Comparison of ENCODE assay signal across 21 cellular contexts in genomic region chr13:19597523-19597922, GRCh38. TPM values are rescaled to one million over a fixed set of nuclear protein-coding genes. Genes with fewer than 3 reads are reported as not detected.
DNase-seq lines count a peak whose midpoint lies in the region; ATAC-seq and TF ChIP-seq lines count a peak whose summit lies in the region.
"Had no signal": no experiment of that assay in that cellular context is flagged by ENCODE, and none has a peak within 500 bp of the region (broad histone marks: within the 10 kb centered on the region; RNA-seq: fewer than 3 reads in every experiment).

No MANE protein-coding gene starts in this region.

- H3K27me3 ChIP-seq in breast epithelium (no peaks in the 10 kb centered on the region), PC-3 (ENCODE audit: low read length) (no peaks in the 10 kb centered on the region)

- H3K9me2 ChIP-seq in PC-3 (replicated peaks; ENCODE audit: low read length): no peaks in the 10 kb centered on the region

- H3K9me3 Mint-ChIP-seq in MCF 10A (ENCODE audit: unreplicated experiment): no peaks in the 10 kb centered on the region
- H3K9me3 Mint-ChIP-seq: activated CD4-positive, alpha-beta memory T cell treated with anti-CD3 and anti-CD28 coated beads, Interleukin-2, amount 10 ng/mL, durations not matched to agents 7 days and 5 days; activated T-helper 1 cell treated with anti-CD3 and anti-CD28 coated beads, Interleukin-12 subunit alpha, Interleukin-12 subunit beta, Interleukin-2, Interleukin-4 antibody, amounts not matched to agents 30 ng/mL and 10 ng/mL and 1 ng/mL, durations not matched to agents 14 hours and 24 hours and 36 hours; natural killer cell treated with Interleukin-12 subunit alpha and Interleukin-12 subunit beta and Interleukin-15 and Interleukin-18, amount 100 ng/mL, for 72 hours had no signal

- H3K4me2 ChIP-seq in PC-3 (ENCODE audit: low read length): peak overlapping the region; percentile 64

- no peak for TF ChIP-seq CTCF in MCF 10A (IDR thresholded peaks at IDR 0.05; ENCODE audit: unreplicated experiment)
- TF ChIP-seq CTCF in breast epithelium (IDR thresholded peaks at IDR 0.05): no peak
- TF ChIP-seq CTCF in PC-3 (conservative IDR thresholded peaks at IDR 0.05; ENCODE audit: low read depth, low read length): no peak
- TF ChIP-seq CTCF in epithelial cell of esophagus (IDR thresholded peaks at IDR 0.05; ENCODE audit: insufficient read depth, low read depth, low read length, missing control alignments): no peak

- 0 out of 2 replicates have a peak overlapping the region, but pooled peaks have one; percentile 11 for H2AFZ ChIP-seq in PC-3 (ENCODE audit: low read length)

- no peaks in the 10 kb centered on the region for H3K36me3 ChIP-seq in breast epithelium
- H3K36me3 ChIP-seq in PC-3 (ENCODE audit: low read depth, low read length): no peaks in the 10 kb centered on the region
- H3K36me3 ChIP-seq: HAP-1, upper lobe of right lung had no signal

- peak; percentile 42 for ATAC-seq in PC-3
- ATAC-seq: left ventricle myocardium superior; natural killer cell treated with Interleukin-12 subunit alpha and Interleukin-12 subunit beta and Interleukin-15 and Interleukin-18, amount 100 ng/mL, for 72 hours; upper lobe of right lung had no signal

- no peaks in the 10 kb centered on the region for H3K36me3 Mint-ChIP-seq in MCF 10A (ENCODE audit: insufficient read depth, unreplicated experiment)
- H3K36me3 Mint-ChIP-seq: natural killer cell treated with Interleukin-12 subunit alpha and Interleukin-12 subunit beta and Interleukin-15 and Interleukin-18, amount 100 ng/mL, for 72 hours had no signal

- H3K27ac ChIP-seq in breast epithelium (no peak overlapping the region), PC-3 (ENCODE audit: low read length) (peak overlapping the region; percentile 84)
- H3K27ac ChIP-seq: upper lobe of right lung had no signal

- BruUV-seq in MCF 10A (replicated peaks; lab: Mats Ljungman, UMichigan) (no TSS peak), PC-3 (replicated peaks; lab: Mats Ljungman, UMichigan) (no TSS peak)

- CTCF ChIA-PET in MCF 10A (lab: Yijun Ruan, JAX): interaction anchor here (0.6 to 0.7 kb wide), 2 partner anchors 181 to 308 kb away, joined by 3 to 4 read pairs; no protein-coding TSS in a partner anchor
- CTCF ChIA-PET in PC-3 (lab: Charles Lee): no interaction called here

- no peak for TF ChIP-seq POLR2A in breast epithelium (IDR thresholded peaks at IDR 0.05)

- no peak overlapping the region for H3K4me3 Mint-ChIP-seq in MCF 10A (ENCODE audit: unreplicated experiment)
- H3K4me3 Mint-ChIP-seq: activated CD4-positive, alpha-beta memory T cell treated with anti-CD3 and anti-CD28 coated beads, Interleukin-2, amount 10 ng/mL, durations not matched to agents 7 days and 5 days; activated T-helper 1 cell treated with anti-CD3 and anti-CD28 coated beads, Interleukin-12 subunit alpha, Interleukin-12 subunit beta, Interleukin-2, Interleukin-4 antibody, amounts not matched to agents 30 ng/mL and 10 ng/mL and 1 ng/mL, durations not matched to agents 14 hours and 24 hours and 36 hours; natural killer cell treated with Interleukin-12 subunit alpha and Interleukin-12 subunit beta and Interleukin-15 and Interleukin-18, amount 100 ng/mL, for 72 hours had no signal

- H3K4me1 ChIP-seq in breast epithelium (no peaks in the 10 kb centered on the region), PC-3 (ENCODE audit: insufficient read depth, low read length) (peaks cover 25% of the 10 kb centered on the region)

- H3F3A ChIP-seq in PC-3 (ENCODE audit: low read length, unreplicated experiment): no peaks in the 10 kb centered on the region

- DNase-seq in MCF 10A (ENCODE audit: unreplicated experiment): peak; percentile 42
- no peak for DNase-seq in breast epithelium (ENCODE audit: low spot score in 2 of 2)
- DNase-seq in PC-3: peak; percentile 94
- peak; percentile 81 for DNase-seq in epithelial cell of esophagus (ENCODE audit: low read depth)
- DNase-seq in mucosa of gallbladder (ENCODE audit: low spot score): no peak
- no peak for DNase-seq in activated CD4-positive, CD25-positive, alpha-beta regulatory T cell treated with anti-CD3 and anti-CD28 coated beads, Interleukin-2, amount 50 U/mL, for 72 hours
- no peak for DNase-seq in SW480 (ENCODE audit: low spot score)
- no peak for DNase-seq in NCI-H524 treated with DMSO at 0.1 percent for 48 hours (lab: John Stamatoyannopoulos, UW)
- DNase-seq: activated CD4-positive, alpha-beta memory T cell treated with anti-CD3 and anti-CD28 coated beads, Interleukin-2, amount 10 ng/mL, durations not matched to agents 7 days and 5 days; DMS 273 treated with DMSO at 0.1 percent for 48 hours; left ventricle myocardium superior; NCI-H2081; NCI-H69; SIG-M5; stimulated activated CD4-positive, alpha-beta T cell treated with anti-CD3 and anti-CD28 coated beads, Interleukin-2, amount 100 ng/mL, for 24 hours; upper lobe of right lung had no signal

- intact Hi-C loops in MCF 10A (cut with micrococcal nuclease): no loop called here
- intact Hi-C loops in breast epithelium (cut with DNase I; ENCODE audit: low total_unique reads): no loop called here
- intact Hi-C loops in PC-3 (cut with micrococcal nuclease): no loop called here

- POLR2A ChIA-PET in MCF 10A (lab: Yijun Ruan, JAX): interaction anchor here (0.7 to 0.9 kb wide), 2 partner anchors 10 to 230 kb away, joined by 3 read pairs; no protein-coding TSS in a partner anchor
- POLR2A ChIA-PET in PC-3 (lab: Charles Lee; ENCODE audit: unreplicated experiment): no interaction called here

- H3K9me3 ChIP-seq in breast epithelium (no peaks in the 10 kb centered on the region), PC-3 (ENCODE audit: low read length) (no peaks in the 10 kb centered on the region)
- H3K9me3 ChIP-seq: HAP-1, upper lobe of right lung had no signal

- H3K4me3 ChIP-seq in breast epithelium: no peak overlapping the region
- H3K4me3 ChIP-seq in PC-3 (ENCODE audit: low read length): peak overlapping the region; percentile 19
- H3K4me3 ChIP-seq in epithelial cell of esophagus (ENCODE audit: low read length): no peak overlapping the region
- H3K4me3 ChIP-seq: HAP-1, upper lobe of right lung had no signal

- no peak overlapping the region for H3K27ac Mint-ChIP-seq in MCF 10A (ENCODE audit: low read depth, unreplicated experiment)
- H3K27ac Mint-ChIP-seq: activated CD4-positive, alpha-beta memory T cell treated with anti-CD3 and anti-CD28 coated beads, Interleukin-2, amount 10 ng/mL, durations not matched to agents 7 days and 5 days; activated T-helper 1 cell treated with anti-CD3 and anti-CD28 coated beads, Interleukin-12 subunit alpha, Interleukin-12 subunit beta, Interleukin-2, Interleukin-4 antibody, amounts not matched to agents 30 ng/mL and 10 ng/mL and 1 ng/mL, durations not matched to agents 14 hours and 24 hours and 36 hours; natural killer cell treated with Interleukin-12 subunit alpha and Interleukin-12 subunit beta and Interleukin-15 and Interleukin-18, amount 100 ng/mL, for 72 hours had no signal

- H3K79me2 ChIP-seq in PC-3 (ENCODE audit: low read length): peaks cover 15% of the 10 kb centered on the region

- peaks cover 6% of the 10 kb centered on the region for H3K4me1 Mint-ChIP-seq in MCF 10A (ENCODE audit: insufficient read depth, unreplicated experiment)

- no peaks in the 10 kb centered on the region for H4K20me1 ChIP-seq in PC-3 (ENCODE audit: low read length)

- no peaks in the 10 kb centered on the region for H3K27me3 Mint-ChIP-seq in MCF 10A (ENCODE audit: insufficient read depth, unreplicated experiment)

- H3K9ac ChIP-seq in PC-3 (ENCODE audit: low read length): peak overlapping the region; percentile 48

RNA-seq across cellular contexts. Expression of gene MPHOSPH8, which starts 35.9 kb away (rescaled TPM):
- total RNA-seq in MCF 10A (2022): 31.9 and 32.4 TPM in 2 replicates
- 10 to 100 TPM; 39.2 to 53.3 (median 44.9) TPM for total RNA-seq in breast epithelium
- 13.3 and 16.1 TPM in 2 replicates for total RNA-seq in PC-3 (2014; rRNA removed)
- total RNA-seq in mucosa of gallbladder: 41.7 TPM

RNA-seq across cellular contexts. Expression of gene TPTE2, which starts 36.2 kb away (rescaled TPM):
- not detected in 2 replicates for total RNA-seq in MCF 10A (2022)
- total RNA-seq in breast epithelium: under 1 TPM in 2 of 3 donors, not detected in 1; 0.29 to 0.33 TPM
- not detected in 2 replicates for total RNA-seq in PC-3 (2014; rRNA removed)
- total RNA-seq in mucosa of gallbladder: not detected
- total RNA-seq: activated T-helper 1 cell treated with anti-CD3 and anti-CD28 coated beads, Interleukin-12 subunit alpha, Interleukin-12 subunit beta, Interleukin-2, Interleukin-4 antibody, amounts not matched to agents 30 ng/mL and 10 ng/mL and 1 ng/mL, durations not matched to agents 14 hours and 24 hours and 36 hours; dermis microvascular lymphatic vessel endothelial cell; left ventricle myocardium superior; pulmonary artery endothelial cell; upper lobe of right lung had no signal

Comparison
In these comparisons a context has a peak if more than half of its experiments do, and no peak if none do; other contexts are left out.
1. DNase-seq: peak in MCF 10A (single experiment), PC-3 (single experiment) and epithelial cell of esophagus (single experiment); none in breast epithelium (0 of 2), mucosa of gallbladder (single experiment), activated CD4-positive, CD25-positive, alpha-beta regulatory T cell treated with anti-CD3 and anti-CD28 coated beads, Interleukin-2, amount 50 U/mL, for 72 hours (single experiment), SW480 (single experiment) and NCI-H524 treated with DMSO at 0.1 percent for 48 hours (single experiment).